Comparison of ENCODE assay signal across 8 cellular contexts in the genomic region with DNA sequence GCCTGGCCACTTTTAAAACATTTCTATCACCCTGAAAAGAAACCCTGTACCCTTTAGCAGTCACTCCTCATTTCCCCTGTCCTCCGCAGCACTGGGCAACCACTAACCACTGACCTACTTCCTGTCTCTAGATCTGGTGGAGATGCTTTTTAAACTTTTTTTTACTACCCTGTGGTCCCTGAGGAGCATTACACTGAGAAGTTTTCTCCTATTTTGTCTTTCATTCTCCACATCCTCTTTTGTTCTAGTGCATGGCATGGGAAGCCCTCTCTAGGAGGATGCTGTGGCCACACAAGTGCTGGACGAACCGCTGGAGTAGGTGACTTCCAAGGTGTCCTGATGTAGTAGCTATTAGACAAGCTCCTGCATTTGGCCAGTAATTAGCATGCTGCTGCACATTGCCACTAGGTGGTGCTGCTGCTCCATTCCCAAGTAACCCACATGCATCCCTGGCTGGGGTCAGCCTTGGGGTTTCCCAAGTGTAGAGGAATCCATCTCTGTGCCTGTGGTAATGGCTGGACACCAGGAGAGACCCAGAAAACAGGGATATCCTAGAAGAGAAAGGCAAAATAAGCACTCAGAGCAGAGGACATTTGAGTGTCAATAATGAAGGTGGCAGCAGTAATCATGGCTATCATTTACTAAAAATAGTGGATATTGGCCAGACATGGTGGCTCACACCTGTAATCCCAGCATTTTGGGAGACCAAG.
A peak's percentile ranks its signal among the peaks of the same experiment; 100 is the strongest.
DNase-seq lines count a peak whose midpoint lies in the region; ATAC-seq and TF ChIP-seq lines count a peak whose summit lies in the region.

No MANE protein-coding gene starts in this region.

- no peak for TF ChIP-seq POLR2A in breast epithelium (IDR thresholded peaks at IDR 0.05)

- H3K4me3 ChIP-seq in breast epithelium: no peak overlapping the region

- in situ Hi-C loops in GM13976 (cut with MboI; ENCODE audit: low sequenced_read_pairs, unreplicated experiment): loop anchor here (10.0 kb wide), 1 partner anchor 185 kb away; no protein-coding TSS in a partner anchor

- DNase-seq in GM13976 (ENCODE audit: low spot score): peak; percentile 76
- peak; percentile 49 to 67 (median 49) for DNase-seq in T-helper 17 cell
- DNase-seq in breast epithelium (ENCODE audit: low spot score in 2 of 2): peak; percentile 42 to 68
- DNase-seq in kidney tubule cell (ENCODE audit: low spot score): peak; percentile 77
- peak; percentile 63 to 68 for DNase-seq in stimulated activated CD4-positive, alpha-beta T cell treated with anti-CD3 and anti-CD28 coated beads, Interleukin-4, amount 100 ng/mL, for 4 hours
- DNase-seq in anterior cingulate cortex (lab: John Stamatoyannopoulos, UW): no peak

- no peaks in the 10 kb centered on the region for H3K27me3 ChIP-seq in breast epithelium

- no peak overlapping the region for H3K4me3 Mint-ChIP-seq in T-helper 17 cell

- H3K9me3 ChIP-seq in T-helper 17 cell (ENCODE audit: control insufficient read depth, low read length, poor library complexity, severe bottlenecking) (no peaks in the 10 kb centered on the region), breast epithelium (no peaks in the 10 kb centered on the region)

- H3K36me3 Mint-ChIP-seq in T-helper 17 cell (ENCODE audit: low read depth): peaks cover 4% of the 10 kb centered on the region

- H3K27ac ChIP-seq in breast epithelium: no peak overlapping the region

- peak; percentile 94 for TF ChIP-seq CTCF in GM13976 (IDR thresholded peaks at IDR 0.05; ENCODE audit: borderline replicate concordance, control extremely low read depth, extremely low read depth, insufficient read depth, missing control alignments)
- TF ChIP-seq CTCF in breast epithelium (IDR thresholded peaks at IDR 0.05): peak; percentile 66 to 93 (median 92)

- peak; percentile 80 for ATAC-seq in T-helper 17 cell
- no peak for ATAC-seq in HG03135 (IDR thresholded peaks at IDR 0.05; ENCODE audit: unreplicated experiment)
- no peak for ATAC-seq in HG03432 (IDR thresholded peaks at IDR 0.05; ENCODE audit: unreplicated experiment)

- H3K4me1 ChIP-seq in breast epithelium: no peaks in the 10 kb centered on the region

- no peaks in the 10 kb centered on the region for H3K27me3 Mint-ChIP-seq in T-helper 17 cell

- intact Hi-C loops in breast epithelium (cut with DNase I; ENCODE audit: low total_unique reads): loop anchor here (5.0 kb wide), 1 partner anchor 192 kb away; no protein-coding TSS in a partner anchor

- peaks cover 8% of the 10 kb centered on the region for H3K4me1 Mint-ChIP-seq in T-helper 17 cell

- H3K27ac Mint-ChIP-seq in T-helper 17 cell: peak overlapping the region; percentile 62

- H3K36me3 ChIP-seq in breast epithelium: no peaks in the 10 kb centered on the region

Comparison
In these comparisons a context has a peak if more than half of its experiments do, and no peak if none do; other contexts are left out.
1. DNase-seq: peak in GM13976 (single experiment), T-helper 17 cell (3 of 3), breast epithelium (2 of 2), kidney tubule cell (single experiment) and stimulated activated CD4-positive, alpha-beta T cell treated with anti-CD3 and anti-CD28 coated beads, Interleukin-4, amount 100 ng/mL, for 4 hours (2 of 2); none in anterior cingulate cortex (0 of 58).